Comparison of ENCODE assay signal across 1 cellular context in the genomic region with DNA sequence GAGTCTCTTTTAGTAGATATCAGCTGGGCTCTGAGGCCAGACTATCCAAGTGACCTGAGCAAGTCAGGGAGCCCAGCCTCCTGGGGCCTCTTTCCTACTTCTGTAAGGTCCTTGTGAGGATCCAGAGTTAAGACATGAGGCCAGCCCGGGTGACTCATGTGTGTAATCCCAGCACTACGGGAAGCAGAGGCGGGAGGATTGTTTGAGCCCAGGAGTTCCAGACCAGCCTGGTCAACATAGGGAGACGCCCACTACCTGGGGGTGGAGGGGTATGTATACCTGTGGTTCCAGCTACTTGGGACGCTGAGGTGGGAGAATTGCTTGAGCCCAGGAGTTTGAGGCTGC.
TF ChIP-seq lines count a peak whose summit lies in the region.

No MANE protein-coding gene starts in this region.

TF ChIP-seq in HEK293, 187 proteins besides CTCF, POLR2A, EP300 and RAD21 (continued from another document):
- TF ChIP-seq ZNF426 (tag by site-specific recombination; IDR thresholded peaks at IDR 0.05) (no peak), EGR2 (tag by site-specific recombination; IDR thresholded peaks at IDR 0.05; ENCODE audit: low read depth) (peak; percentile 84)
- TF ChIP-seq, protein P1, sequence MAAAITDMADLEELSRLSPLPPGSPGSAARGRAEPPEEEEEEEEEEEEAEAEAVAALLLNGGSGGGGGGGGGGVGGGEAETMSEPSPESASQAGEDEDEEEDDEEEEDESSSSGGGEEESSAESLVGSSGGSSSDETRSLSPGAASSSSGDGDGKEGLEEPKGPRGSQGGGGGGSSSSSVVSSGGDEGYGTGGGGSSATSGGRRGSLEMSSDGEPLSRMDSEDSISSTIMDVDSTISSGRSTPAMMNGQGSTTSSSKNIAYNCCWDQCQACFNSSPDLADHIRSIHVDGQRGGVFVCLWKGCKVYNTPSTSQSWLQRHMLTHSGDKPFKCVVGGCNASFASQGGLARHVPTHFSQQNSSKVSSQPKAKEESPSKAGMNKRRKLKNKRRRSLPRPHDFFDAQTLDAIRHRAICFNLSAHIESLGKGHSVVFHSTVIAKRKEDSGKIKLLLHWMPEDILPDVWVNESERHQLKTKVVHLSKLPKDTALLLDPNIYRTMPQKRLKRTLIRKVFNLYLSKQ (tag by site-specific recombination; IDR thresholded peaks at IDR 0.05; ENCODE audit: borderline replicate concordance) = no peak
